ENCODE assay signal across 15 cellular contexts in genomic region chr11:75105462-75105925, GRCh38. TPM values are rescaled to one million over a fixed set of nuclear protein-coding genes. Genes with fewer than 3 reads are reported as not detected.
DNase-seq lines count a peak whose midpoint lies in the region; ATAC-seq, FAIRE-seq and TF ChIP-seq lines count a peak whose summit lies in the region.
"Had no signal": no experiment of that assay in that cellular context is flagged by ENCODE, and none has a peak within 500 bp of the region (broad histone marks: within the 10 kb centered on the region; RNA-seq: fewer than 3 reads in every experiment).

No MANE protein-coding gene starts in this region.

- H3K9ac ChIP-seq in GM23248 (no peak overlapping the region), astrocyte (ENCODE audit: low read length) (no peak overlapping the region)

- H3K4me1 ChIP-seq in GM23248 (ENCODE audit: insufficient read depth) (peaks cover 14% of the 10 kb centered on the region), astrocyte (ENCODE audit: insufficient read depth, low read length) (peaks cover 16% of the 10 kb centered on the region)
- H3K4me1 ChIP-seq: tibial artery had no signal

- ATAC-seq in GM19455 (IDR thresholded peaks at IDR 0.05; ENCODE audit: unreplicated experiment), result no peak
- ATAC-seq: activated CD8-positive, alpha-beta memory T cell treated with anti-CD3 and anti-CD28 coated beads, Interleukin-2, amount 10 ng/mL, durations not matched to agents 7 days and 5 days; activated naive CD8-positive, alpha-beta T cell treated with anti-CD3 and anti-CD28 coated beads, Interleukin-2, amount 50 U/mL, for 24 hours; left colon had no signal

- H3F3A ChIP-seq in GM23248 (ENCODE audit: insufficient read depth), result peaks cover 7% of the 10 kb centered on the region; the same call in 1 of the 2 replicates

- peak; percentile 7 for DNase-seq in GM23248
- peak; percentile 2 for DNase-seq in NCI-H2029 treated with DMSO at 0.1 percent for 48 hours (lab: John Stamatoyannopoulos, UW)
- DNase-seq in astrocyte (ENCODE audit: low read depth), result peak; percentile 13
- peak; percentile 60 for DNase-seq in myocyte (ENCODE audit: low read depth)
- DNase-seq in activated CD4-positive, alpha-beta memory T cell treated with anti-CD3 and anti-CD28 coated beads for 36 hours, result no peak
- DNase-seq in GM12892 (ENCODE audit: insufficient read length), result no peak
- DNase-seq: activated CD8-positive, alpha-beta memory T cell treated with anti-CD3 and anti-CD28 coated beads, Interleukin-2, amount 10 ng/mL, durations not matched to agents 7 days and 5 days; activated naive CD8-positive, alpha-beta T cell treated with anti-CD3 and anti-CD28 coated beads, Interleukin-2, amount 50 U/mL, for 24 hours; left colon; T1000; tibial artery had no signal

- TF ChIP-seq CTCF in astrocyte (IDR thresholded peaks at IDR 0.05; ENCODE audit: insufficient read depth, low read depth, low read length), result no peak

- H4K20me1 ChIP-seq in GM23248 (ENCODE audit: insufficient read depth), result no peaks in the 10 kb centered on the region
- no peaks in the 10 kb centered on the region for H4K20me1 ChIP-seq in astrocyte (ENCODE audit: insufficient read depth, low read length)

- peaks cover 2% of the 10 kb centered on the region for H3K9me3 Mint-ChIP-seq in astrocyte (ENCODE audit: unreplicated experiment)
- H3K9me3 Mint-ChIP-seq in activated CD4-positive, alpha-beta memory T cell treated with anti-CD3 and anti-CD28 coated beads for 36 hours, result peaks cover 2% of the 10 kb centered on the region
- H3K9me3 Mint-ChIP-seq: activated naive CD8-positive, alpha-beta T cell treated with anti-CD3 and anti-CD28 coated beads, Interleukin-2, amount 50 U/mL, for 24 hours had no signal

- peaks cover 31% of the 10 kb centered on the region for H3K27me3 ChIP-seq in GM23248 (replicated peaks; ENCODE audit: insufficient read depth)
- H3K27me3 ChIP-seq in astrocyte (ENCODE audit: insufficient read depth, low read length), result peaks cover 4% of the 10 kb centered on the region

- no peak overlapping the region for H3K4me2 ChIP-seq in GM23248 (ENCODE audit: unreplicated experiment)
- peak overlapping the region; percentile 9 for H3K4me2 ChIP-seq in astrocyte (ENCODE audit: low read length)

- in situ Hi-C loops in GM23248 (cut with MboI), result no loop called here

- H3K4me3 ChIP-seq in GM23248, result no peak overlapping the region
- no peak overlapping the region for H3K4me3 ChIP-seq in astrocyte (ENCODE audit: insufficient read depth, low read depth, low read length)
- H3K4me3 ChIP-seq: tibial artery had no signal

- FAIRE-seq in astrocyte (lab: Jason Lieb, UNC), result no peak
- FAIRE-seq in GM12892 (lab: Jason Lieb, UNC), result no peak
- FAIRE-seq: D721Med had no signal

- H3K27ac Mint-ChIP-seq in astrocyte (ENCODE audit: unreplicated experiment), result no peak overlapping the region
- H3K27ac Mint-ChIP-seq in activated CD4-positive, alpha-beta memory T cell treated with anti-CD3 and anti-CD28 coated beads for 36 hours, result no peak overlapping the region
- H3K27ac Mint-ChIP-seq: activated CD8-positive, alpha-beta memory T cell treated with anti-CD3 and anti-CD28 coated beads, Interleukin-2, amount 10 ng/mL, durations not matched to agents 7 days and 5 days; activated naive CD8-positive, alpha-beta T cell treated with anti-CD3 and anti-CD28 coated beads, Interleukin-2, amount 50 U/mL, for 24 hours had no signal

- H3K27ac ChIP-seq in GM23248 (no peak overlapping the region), astrocyte (ENCODE audit: low read depth, low read length) (no peak overlapping the region)
- H3K27ac ChIP-seq: HL-60, tibial artery had no signal

- intact Hi-C loops in activated CD4-positive, alpha-beta memory T cell treated with anti-CD3 and anti-CD28 coated beads for 36 hours (cut with micrococcal nuclease), result no loop called here

- CTCF ChIA-PET in activated CD4-positive, alpha-beta memory T cell treated with anti-CD3 and anti-CD28 coated beads for 36 hours (lab: Charles Lee), result interaction anchor here (1.7 to 2.0 kb wide), 2 partner anchors 35 to 38 kb away, joined by 4 to 5 read pairs; no protein-coding TSS in a partner anchor

- H2AFZ ChIP-seq in GM23248, result no peak overlapping the region
- peak overlapping the region; percentile 16 for H2AFZ ChIP-seq in astrocyte (ENCODE audit: low read depth, low read length)

- H3K4me3 Mint-ChIP-seq in astrocyte (ENCODE audit: unreplicated experiment), result no peak overlapping the region
- H3K4me3 Mint-ChIP-seq in activated CD4-positive, alpha-beta memory T cell treated with anti-CD3 and anti-CD28 coated beads for 36 hours, result no peak overlapping the region
- H3K4me3 Mint-ChIP-seq: activated CD8-positive, alpha-beta memory T cell treated with anti-CD3 and anti-CD28 coated beads, Interleukin-2, amount 10 ng/mL, durations not matched to agents 7 days and 5 days; activated naive CD8-positive, alpha-beta T cell treated with anti-CD3 and anti-CD28 coated beads, Interleukin-2, amount 50 U/mL, for 24 hours had no signal

- H3K36me3 ChIP-seq in GM23248 (ENCODE audit: low read depth) (no peaks in the 10 kb centered on the region), astrocyte (ENCODE audit: insufficient read depth, low read length) (no peaks in the 10 kb centered on the region)
- H3K36me3 ChIP-seq: tibial artery had no signal

- H3K4me1 Mint-ChIP-seq in astrocyte (ENCODE audit: low read depth, unreplicated experiment), result peaks cover 28% of the 10 kb centered on the region
- H3K4me1 Mint-ChIP-seq in activated CD4-positive, alpha-beta memory T cell treated with anti-CD3 and anti-CD28 coated beads for 36 hours (ENCODE audit: low read depth), result peaks cover 15% of the 10 kb centered on the region

- H3K9me2 ChIP-seq in GM23248 (ENCODE audit: insufficient read depth), result no peaks in the 10 kb centered on the region

- H3K27me3 Mint-ChIP-seq in astrocyte (ENCODE audit: low read depth, unreplicated experiment), result no peaks in the 10 kb centered on the region
- peaks cover 31% of the 10 kb centered on the region for H3K27me3 Mint-ChIP-seq in activated CD4-positive, alpha-beta memory T cell treated with anti-CD3 and anti-CD28 coated beads for 36 hours

- H3K36me3 Mint-ChIP-seq in astrocyte (ENCODE audit: low read depth, unreplicated experiment), result peaks cover 2% of the 10 kb centered on the region
- H3K36me3 Mint-ChIP-seq in activated CD4-positive, alpha-beta memory T cell treated with anti-CD3 and anti-CD28 coated beads for 36 hours, result no peaks in the 10 kb centered on the region
- H3K36me3 Mint-ChIP-seq: activated CD8-positive, alpha-beta memory T cell treated with anti-CD3 and anti-CD28 coated beads, Interleukin-2, amount 10 ng/mL, durations not matched to agents 7 days and 5 days had no signal

- TF ChIP-seq POLR2A in GM12892 (IDR thresholded peaks at IDR 0.05; ENCODE audit: low read depth, low read length), result no peak

- H3K9me3 ChIP-seq in GM23248 (ENCODE audit: low read depth) (peaks cover 1% of the 10 kb centered on the region), astrocyte (ENCODE audit: insufficient read depth, low read depth, low read length) (peaks cover 5% of the 10 kb centered on the region)

- WGBS in GM23248 (ENCODE audit: low coverage in 1 of 2, low lambda C conversion rate in 2 of 2, missing lambda C conversion rate in 2 of 2), 2 experiments, result 63 to 68% methylated on average over 9 of the region's 9 CpGs

- no peaks in the 10 kb centered on the region for H3K79me2 ChIP-seq in GM23248 (ENCODE audit: insufficient read depth)
- no peaks in the 10 kb centered on the region for H3K79me2 ChIP-seq in astrocyte (ENCODE audit: insufficient read depth, low read length)

- POLR2A ChIA-PET in activated CD4-positive, alpha-beta memory T cell treated with anti-CD3 and anti-CD28 coated beads for 36 hours (lab: Charles Lee), result no interaction called here

RNA-seq across cellular contexts. Expression of gene OR2AT4, which starts 8.8 kb away (rescaled TPM):
- total RNA-seq in GM23248 (2014; rRNA removed; shearing (Covaris generic)), result not detected in 2 replicates
- polyA plus RNA-seq in GM23248 (2016; fragmentation: Nextera tagmentation; extraction: Ambion mirVana), result not detected in 2 replicates
- total RNA-seq in astrocyte (not detected in 2 replicates), myocyte (not detected in 2 replicates)
- polyA plus RNA-seq in myocyte (2012), result not detected
- not detected for total RNA-seq in activated CD4-positive, alpha-beta memory T cell treated with anti-CD3 and anti-CD28 coated beads for 36 hours
- not detected for polyA plus RNA-seq in GM12892 (2012; ENCODE audit: missing spikeins)
- total RNA-seq: activated CD8-positive, alpha-beta memory T cell treated with anti-CD3 and anti-CD28 coated beads, Interleukin-2, amount 10 ng/mL, durations not matched to agents 7 days and 5 days; left colon had no signal
- polyA plus RNA-seq: neural cell had no signal

RNA-seq across cellular contexts. Expression of gene SLCO2B1, which starts 45.4 kb away (rescaled TPM):
- not detected in 2 replicates for total RNA-seq in GM23248 (2014; rRNA removed; shearing (Covaris generic))
- polyA plus RNA-seq in GM23248 (2016; fragmentation: Nextera tagmentation; extraction: Ambion mirVana), result not detected in 2 replicates
- total RNA-seq in astrocyte (2.6 and 5.0 TPM in 2 replicates), myocyte (0.05 TPM in 1 of 2 replicates, not detected in the other)
- 0.19 TPM for polyA plus RNA-seq in myocyte (2012)
- total RNA-seq in activated CD4-positive, alpha-beta memory T cell treated with anti-CD3 and anti-CD28 coated beads for 36 hours, result not detected
- 2.0 TPM for polyA plus RNA-seq in GM12892 (2012; ENCODE audit: missing spikeins)
- total RNA-seq: activated CD8-positive, alpha-beta memory T cell treated with anti-CD3 and anti-CD28 coated beads, Interleukin-2, amount 10 ng/mL, durations not matched to agents 7 days and 5 days had no signal
- polyA plus RNA-seq: neural cell had no signal

Comparison
In these comparisons a context has a peak if more than half of its experiments do, and no peak if none do; other contexts are left out.
1. DNase-seq: peak in GM23248 (single experiment), NCI-H2029 treated with DMSO at 0.1 percent for 48 hours (single experiment), astrocyte (single experiment) and myocyte (single experiment); none in activated CD4-positive, alpha-beta memory T cell treated with anti-CD3 and anti-CD28 coated beads for 36 hours (single experiment) and GM12892 (single experiment).